ENCODE assay signal across 32 cellular contexts in genomic region chr10:109348324-109348723, GRCh38.
"Had no signal": no experiment of that assay in that cellular context is flagged by ENCODE, and none has a peak within 500 bp of the region (broad histone marks: within the 10 kb centered on the region; RNA-seq: fewer than 3 reads in every experiment).

No MANE protein-coding gene starts in this region.

- H3K36me3 ChIP-seq: adrenal gland, ascending aorta, breast epithelium, cardiac muscle cell, colonic mucosa, esophagus squamous epithelium, WERI-Rb-1 had no signal

- H3K27ac ChIP-seq: adrenal gland, ascending aorta, breast epithelium, cardiac muscle cell, colonic mucosa, epithelial cell of prostate, esophagus squamous epithelium, WERI-Rb-1 had no signal

- ATAC-seq: activated CD4-positive, CD25-positive, alpha-beta regulatory T cell treated with anti-CD3 and anti-CD28 coated beads, Interleukin-2, amount 50 U/mL, for 24 hours; activated CD8-positive, alpha-beta memory T cell treated with anti-CD3 and anti-CD28 coated beads, Interleukin-2, amount 10 ng/mL, durations not matched to agents 7 days and 5 days; activated CD8-positive, alpha-beta T cell treated with anti-CD3 and anti-CD28 coated beads, Interleukin-2, amount 10 ng/mL, durations not matched to agents 7 days and 5 days; activated T-cell treated with anti-CD3 and anti-CD28 coated beads, Interleukin-2, amount 50 U/mL, for 4 hours; activated T-helper 17 cell treated with anti-CD3 and anti-CD28 coated beads, Interleukin-2, amount 50 U/mL, for 72 hours; T-helper 17 cell had no signal

- DNase-seq: activated B cell treated with CpG ODN at 0.5 μM for 24 hours; activated CD4-positive, alpha-beta memory T cell treated with anti-CD3 and anti-CD28 coated beads for 36 hours; activated CD4-positive, alpha-beta T cell treated with anti-CD3 and anti-CD28 coated beads for 48 hours; activated CD8-positive, alpha-beta memory T cell treated with anti-CD3 and anti-CD28 coated beads, Interleukin-2, amount 10 ng/mL, durations not matched to agents 7 days and 5 days; activated CD8-positive, alpha-beta memory T cell treated with anti-CD3 and anti-CD28 coated beads, Interleukin-2, amount 50 U/mL, for 4 hours; activated CD8-positive, alpha-beta T cell treated with anti-CD3 and anti-CD28 coated beads, Interleukin-2, amount 10 ng/mL, durations not matched to agents 7 days and 5 days; activated effector memory CD4-positive, alpha-beta T cell treated with Interleukin-2 at 50 U/mL for 16 hours; activated gamma-delta T cell treated with Interleukin-2 at 50 U/mL for 16 hours; activated naive CD4-positive, alpha-beta T cell treated with anti-CD3 and anti-CD28 coated beads, Interleukin-2, amount 50 U/mL, for 16 hours; activated naive CD4-positive, alpha-beta T cell treated with Interleukin-2 at 50 U/mL for 16 hours; activated T-cell treated with anti-CD3 and anti-CD28 coated beads, Interleukin-2, amount 50 U/mL, for 4 hours; adrenal gland; central memory CD4-positive, alpha-beta T cell; cerebellar nuclear complex; colonic mucosa; effector CD8-positive, alpha-beta T cell; esophagus squamous epithelium; foreskin fibroblast; head of caudate nucleus; T-helper 1 cell; T-helper 17 cell; T1000; WERI-Rb-1 had no signal

- H3K4me1 ChIP-seq: adrenal gland, ascending aorta, breast epithelium, colonic mucosa, esophagus squamous epithelium had no signal

- H3K27ac Mint-ChIP-seq: activated B cell treated with CpG ODN at 0.5 μM for 24 hours; activated CD4-positive, alpha-beta memory T cell treated with anti-CD3 and anti-CD28 coated beads for 36 hours; activated CD8-positive, alpha-beta memory T cell treated with anti-CD3 and anti-CD28 coated beads, Interleukin-2, amount 10 ng/mL, durations not matched to agents 7 days and 5 days; activated CD8-positive, alpha-beta T cell treated with anti-CD3 and anti-CD28 coated beads, Interleukin-2, amount 10 ng/mL, durations not matched to agents 7 days and 5 days; activated naive CD8-positive, alpha-beta T cell; activated T-helper 17 cell treated with anti-CD3 and anti-CD28 coated beads, Interleukin-2, amount 50 U/mL, for 72 hours; T-helper 17 cell; T-helper 2 cell treated with Interferon-gamma antibody and Interleukin-4, amounts not matched to agents 5 μg/mL and 100 μg/mL, for 36 hours had no signal

- H3K9me3 ChIP-seq: adrenal gland, ascending aorta, colonic mucosa had no signal

- H3K36me3 Mint-ChIP-seq: activated CD4-positive, alpha-beta memory T cell treated with anti-CD3 and anti-CD28 coated beads for 36 hours; activated CD8-positive, alpha-beta memory T cell treated with anti-CD3 and anti-CD28 coated beads, Interleukin-2, amount 10 ng/mL, durations not matched to agents 7 days and 5 days; activated naive CD8-positive, alpha-beta T cell; brain had no signal

- H3K4me1 Mint-ChIP-seq: activated B cell treated with CpG ODN at 0.5 μM for 24 hours; activated CD8-positive, alpha-beta memory T cell treated with anti-CD3 and anti-CD28 coated beads, Interleukin-2, amount 10 ng/mL, durations not matched to agents 7 days and 5 days; activated T-helper 17 cell treated with anti-CD3 and anti-CD28 coated beads, Interleukin-2, amount 50 U/mL, for 72 hours; T-helper 17 cell had no signal

- H3K4me3 ChIP-seq: adrenal gland, ascending aorta, breast epithelium, cardiac muscle cell, colonic mucosa, esophagus squamous epithelium had no signal

- H3K4me3 Mint-ChIP-seq: activated B cell treated with CpG ODN at 0.5 μM for 24 hours; activated CD4-positive, alpha-beta memory T cell treated with anti-CD3 and anti-CD28 coated beads for 36 hours; activated CD8-positive, alpha-beta memory T cell treated with anti-CD3 and anti-CD28 coated beads, Interleukin-2, amount 10 ng/mL, durations not matched to agents 7 days and 5 days; activated CD8-positive, alpha-beta T cell treated with anti-CD3 and anti-CD28 coated beads, Interleukin-2, amount 10 ng/mL, durations not matched to agents 7 days and 5 days; activated naive CD8-positive, alpha-beta T cell; activated T-cell treated with anti-CD3 and anti-CD28 coated beads, Interleukin-2, amount 50 U/mL, for 4 hours; activated T-helper 17 cell treated with anti-CD3 and anti-CD28 coated beads, Interleukin-2, amount 50 U/mL, for 72 hours; brain; T-helper 17 cell; T-helper 2 cell treated with Interferon-gamma antibody and Interleukin-4, amounts not matched to agents 5 μg/mL and 100 μg/mL, for 36 hours had no signal

- H3K27me3 Mint-ChIP-seq: activated B cell treated with CpG ODN at 0.5 μM for 24 hours; activated CD4-positive, alpha-beta memory T cell treated with anti-CD3 and anti-CD28 coated beads for 36 hours; activated CD8-positive, alpha-beta memory T cell treated with anti-CD3 and anti-CD28 coated beads, Interleukin-2, amount 10 ng/mL, durations not matched to agents 7 days and 5 days; activated naive CD8-positive, alpha-beta T cell; activated T-helper 17 cell treated with anti-CD3 and anti-CD28 coated beads, Interleukin-2, amount 50 U/mL, for 72 hours; T-helper 17 cell had no signal

- H3K27me3 ChIP-seq: adrenal gland, ascending aorta, breast epithelium, cardiac muscle cell, colonic mucosa, esophagus squamous epithelium had no signal
